In the genomic region with DNA sequence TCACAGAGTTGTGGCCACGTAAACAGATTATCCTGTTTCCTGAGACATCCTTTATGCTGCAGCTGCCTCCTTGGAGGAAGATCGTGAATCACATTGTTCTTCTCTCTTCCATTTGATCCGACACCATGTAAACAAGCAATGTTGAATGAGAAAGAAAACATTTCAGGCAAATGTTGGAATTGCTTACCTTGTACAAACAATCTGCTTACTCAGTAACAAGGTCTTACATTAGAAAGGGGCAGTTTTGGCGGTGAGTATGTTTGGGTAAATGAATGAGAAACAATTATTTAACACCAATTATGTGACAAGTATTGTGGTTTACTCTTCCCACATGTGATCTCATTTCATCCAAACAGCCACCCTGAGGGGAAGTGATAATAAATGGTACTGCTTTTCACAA, we compare ENCODE assay signal across 17 cellular contexts.
"Had no signal": no experiment of that assay in that cellular context is flagged by ENCODE, and none has a peak within 500 bp of the region (broad histone marks: within the 10 kb centered on the region; RNA-seq: fewer than 3 reads in every experiment).

No MANE protein-coding gene starts in this region.

- H3K4me3 ChIP-seq: breast epithelium, dorsolateral prefrontal cortex, lower lobe of right lung, psoas muscle, spleen had no signal

- H3K4me1 ChIP-seq: breast epithelium, lower lobe of right lung, psoas muscle, spleen had no signal

- H3K27ac Mint-ChIP-seq: activated CD8-positive, alpha-beta T cell treated with anti-CD3 and anti-CD28 coated beads, Interleukin-2, amount 10 ng/mL, durations not matched to agents 7 days and 5 days; activated naive CD8-positive, alpha-beta T cell treated with anti-CD3 and anti-CD28 coated beads, Interleukin-2, amount 10 ng/mL, durations not matched to agents 7 days and 5 days; naive thymus-derived CD4-positive, alpha-beta T cell; type B pancreatic cell had no signal

- H3K4me1 Mint-ChIP-seq: activated naive CD8-positive, alpha-beta T cell treated with anti-CD3 and anti-CD28 coated beads, Interleukin-2, amount 10 ng/mL, durations not matched to agents 7 days and 5 days; naive thymus-derived CD4-positive, alpha-beta T cell had no signal

- ATAC-seq: activated CD8-positive, alpha-beta T cell treated with anti-CD3 and anti-CD28 coated beads, Interleukin-2, amount 10 ng/mL, durations not matched to agents 7 days and 5 days; lower lobe of right lung; naive thymus-derived CD4-positive, alpha-beta T cell; psoas muscle; sciatic nerve had no signal

- H3K27ac ChIP-seq: breast epithelium, dorsolateral prefrontal cortex, lower lobe of right lung, psoas muscle, spleen had no signal

- H3K4me3 Mint-ChIP-seq: activated CD8-positive, alpha-beta T cell treated with anti-CD3 and anti-CD28 coated beads, Interleukin-2, amount 10 ng/mL, durations not matched to agents 7 days and 5 days; activated naive CD8-positive, alpha-beta T cell treated with anti-CD3 and anti-CD28 coated beads, Interleukin-2, amount 10 ng/mL, durations not matched to agents 7 days and 5 days; naive thymus-derived CD4-positive, alpha-beta T cell; type B pancreatic cell had no signal

- H3K36me3 Mint-ChIP-seq: activated naive CD8-positive, alpha-beta T cell treated with anti-CD3 and anti-CD28 coated beads, Interleukin-2, amount 10 ng/mL, durations not matched to agents 7 days and 5 days; naive thymus-derived CD4-positive, alpha-beta T cell; type B pancreatic cell had no signal

- H3K36me3 ChIP-seq: breast epithelium, lower lobe of right lung, spleen had no signal

- DNase-seq: activated CD4-positive, alpha-beta T cell treated with anti-CD3 and anti-CD28 coated beads for 4 hours; activated CD8-positive, alpha-beta memory T cell treated with anti-CD3 and anti-CD28 coated beads, Interleukin-2, amount 50 U/mL, for 48 hours; activated CD8-positive, alpha-beta T cell treated with anti-CD3 and anti-CD28 coated beads, Interleukin-2, amount 10 ng/mL, durations not matched to agents 7 days and 5 days; activated naive CD8-positive, alpha-beta T cell treated with anti-CD3 and anti-CD28 coated beads, Interleukin-2, amount 10 ng/mL, durations not matched to agents 7 days and 5 days; aorta; dorsolateral prefrontal cortex; hippocampal formation; kidney glomerular epithelial cell; lower lobe of right lung; naive thymus-derived CD4-positive, alpha-beta T cell; psoas muscle; spleen; stimulated activated CD4-positive, alpha-beta T cell treated with anti-CD3 and anti-CD28 coated beads, Interleukin-1b, Interleukin-23, amount 100 ng/mL, for 48 hours; stimulated activated naive CD4-positive, alpha-beta T cell had no signal

- H3K9me3 ChIP-seq: breast epithelium, lower lobe of right lung, psoas muscle, spleen had no signal

- H3K9me3 Mint-ChIP-seq: activated naive CD8-positive, alpha-beta T cell treated with anti-CD3 and anti-CD28 coated beads, Interleukin-2, amount 10 ng/mL, durations not matched to agents 7 days and 5 days; type B pancreatic cell had no signal
